8 cellular contexts compared by ENCODE assay signal in the genomic region with DNA sequence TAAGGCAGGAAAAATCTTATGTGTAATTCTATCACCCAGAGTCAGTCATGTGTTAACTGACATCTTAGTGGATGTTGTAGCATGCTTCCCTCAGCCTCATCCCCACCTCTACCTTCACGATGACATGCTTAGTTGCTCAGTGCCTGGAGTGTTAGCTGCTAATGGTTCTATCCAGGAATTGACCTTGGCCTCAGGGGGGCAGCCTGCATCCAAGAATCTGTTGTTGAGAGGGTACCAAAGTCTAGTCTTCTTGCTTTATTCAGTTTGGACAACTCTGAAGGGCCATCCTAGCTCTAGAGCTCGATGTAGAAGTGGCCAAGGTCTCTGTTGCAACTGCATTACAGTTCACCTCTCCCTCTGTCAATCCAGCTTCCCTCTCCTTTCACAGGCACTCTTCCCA.
DNase-seq lines count a peak whose midpoint lies in the region; ATAC-seq and TF ChIP-seq lines count a peak whose summit lies in the region.

No MANE protein-coding gene starts in this region.

- no peak for TF ChIP-seq POLR2A in thyroid gland (IDR thresholded peaks at IDR 0.05)
- TF ChIP-seq POLR2A in GM18505 (IDR thresholded peaks at IDR 0.05; ENCODE audit: borderline replicate concordance, extremely low read depth, insufficient read depth, insufficient read length), result no peak

- no peak overlapping the region for H3K27ac ChIP-seq in hepatocyte
- H3K27ac ChIP-seq in thyroid gland, result no peak overlapping the region
- no peak overlapping the region for H3K27ac ChIP-seq in RWPE1

- peak; percentile 59 for TF ChIP-seq RAD21 in Ishikawa (IDR thresholded peaks at IDR 0.05; ENCODE audit: low read depth)

- intact Hi-C loops in Calu3 (cut with micrococcal nuclease; ENCODE audit: unreplicated experiment) (loop anchor here (5.0 to 10.0 kb wide), 2 partner anchors 338 to 526 kb away; no protein-coding TSS in a partner anchor), thyroid gland (cut with DNase I) (loop anchor here (5.0 kb wide), 1 partner anchor 526 kb away; no protein-coding TSS in a partner anchor)

- no TSS peak for BruUV-seq in Calu3 (replicated peaks; lab: Mats Ljungman, UMichigan)

- H2AFZ ChIP-seq in hepatocyte, result no peak overlapping the region

- H4K20me1 ChIP-seq in hepatocyte (ENCODE audit: insufficient read depth, poor library complexity, severe bottlenecking), result no peaks in the 10 kb centered on the region

- H3K27ac Mint-ChIP-seq in Calu3 (ENCODE audit: unreplicated experiment), result no peak overlapping the region

- H3K4me2 ChIP-seq in hepatocyte, result no peak overlapping the region

- H3K9me3 ChIP-seq in adipocyte (ENCODE audit: control insufficient read depth, low read length) (no peaks in the 10 kb centered on the region), hepatocyte (ENCODE audit: low read depth) (no peaks in the 10 kb centered on the region), thyroid gland (no peaks in the 10 kb centered on the region)

- no peaks in the 10 kb centered on the region for H3K27me3 Mint-ChIP-seq in Calu3 (ENCODE audit: unreplicated experiment)

- DNase-seq in Calu3 (peak; percentile 42), adipocyte (ENCODE audit: low read depth) (peak; percentile 68), hepatocyte (ENCODE audit: low spot score) (peak; percentile 34), thyroid gland (peak; percentile 81), RWPE1 (ENCODE audit: low spot score) (no peak)

- no peak for ATAC-seq in GM18505 (IDR thresholded peaks at IDR 0.05; ENCODE audit: unreplicated experiment)
- no peak for ATAC-seq in HG03342 (IDR thresholded peaks at IDR 0.05; ENCODE audit: unreplicated experiment)

- 54% methylated on average over 2 of the region's 2 CpGs for WGBS in hepatocyte (ENCODE audit: low lambda C conversion rate, missing lambda C conversion rate)
- WGBS in thyroid gland, 2 donors, result 0 to 10% methylated on average over 1 to 2 of the region's 2 CpGs

- no peak overlapping the region for H3K9ac ChIP-seq in adipocyte (ENCODE audit: low read length)

- POLR2A ChIA-PET in RWPE1 (lab: Yijun Ruan, JAX; ENCODE audit: low non-redundant PET), result no interaction called here

- TF ChIP-seq CTCF in Calu3 (IDR thresholded peaks at IDR 0.05; ENCODE audit: unreplicated experiment), result no peak
- TF ChIP-seq CTCF in hepatocyte (IDR thresholded peaks at IDR 0.05; ENCODE audit: poor library complexity), result peak; percentile 50
- TF ChIP-seq CTCF in thyroid gland (IDR thresholded peaks at IDR 0.05), result peak in 5 of 6 experiments; percentile 48 to 77 (median 61)
- no peak; the same call in 1 of the 2 replicates for TF ChIP-seq CTCF in RWPE1 (conservative IDR thresholded peaks at IDR 0.05; ENCODE audit: low read depth)

- H3K4me3 ChIP-seq in adipocyte (ENCODE audit: low read length) (no peak overlapping the region), hepatocyte (no peak overlapping the region), thyroid gland (replicated peaks in 1 of 3) (no peak overlapping the region)

- no peaks in the 10 kb centered on the region for H3K79me2 ChIP-seq in hepatocyte

- H3K4me3 Mint-ChIP-seq in Calu3 (ENCODE audit: low read depth, unreplicated experiment), result no peak overlapping the region

- no peaks in the 10 kb centered on the region for H3K9me3 Mint-ChIP-seq in Calu3 (ENCODE audit: low read depth, unreplicated experiment)

- no peaks in the 10 kb centered on the region for H3K36me3 Mint-ChIP-seq in Calu3 (ENCODE audit: insufficient read depth, unreplicated experiment)

- H3K27me3 ChIP-seq in adipocyte (replicated peaks; ENCODE audit: control insufficient read depth, insufficient read depth, low read length), result no peaks in the 10 kb centered on the region
- H3K27me3 ChIP-seq in hepatocyte, result no peaks in the 10 kb centered on the region
- no peaks in the 10 kb centered on the region for H3K27me3 ChIP-seq in thyroid gland

- no peaks in the 10 kb centered on the region for H3K36me3 ChIP-seq in adipocyte (ENCODE audit: control insufficient read depth, insufficient read depth, low read length, severe bottlenecking)
- H3K36me3 ChIP-seq in hepatocyte (replicated peaks; ENCODE audit: insufficient read depth, low read depth), result no peaks in the 10 kb centered on the region
- H3K36me3 ChIP-seq in thyroid gland, result no peaks in the 10 kb centered on the region

- H3K9me2 ChIP-seq in hepatocyte (replicated peaks; ENCODE audit: insufficient read depth), result no peaks in the 10 kb centered on the region

- H3K4me1 ChIP-seq in adipocyte (ENCODE audit: control insufficient read depth, insufficient read depth, low read length), result no peaks in the 10 kb centered on the region
- H3K4me1 ChIP-seq in hepatocyte (ENCODE audit: insufficient read depth), result no peaks in the 10 kb centered on the region
- peaks cover 0 to 5% of the 10 kb centered on the region in 2 donors for H3K4me1 ChIP-seq in thyroid gland

- no peak for TF ChIP-seq EP300 in Ishikawa (IDR thresholded peaks at IDR 0.05; ENCODE audit: borderline replicate concordance)

- CTCF ChIA-PET in Calu3 (lab: Charles Lee), result interaction anchor here (0.7 to 1.2 kb wide), 4 partner anchors 60 to 528 kb away, joined by 3 to 4 read pairs (median 4); no protein-coding TSS in a partner anchor
- CTCF ChIA-PET in RWPE1 (lab: Yijun Ruan, JAX), result interaction anchor here (0.5 to 1.1 kb wide), 6 partner anchors 19 to 458 kb away, joined by 3 to 6 read pairs (median 3); no protein-coding TSS in a partner anchor

- no peaks in the 10 kb centered on the region for H3K4me1 Mint-ChIP-seq in Calu3 (ENCODE audit: low read depth, unreplicated experiment)

TF ChIP-seq in Ishikawa, 13 proteins besides CTCF, POLR2A, EP300 and RAD21:
- no peak for TF ChIP-seq CEBPB (IDR thresholded peaks at IDR 0.05)
- TF ChIP-seq EGR1 (IDR thresholded peaks at IDR 0.05), result no peak
- TF ChIP-seq CREB1 (IDR thresholded peaks at IDR 0.05; ENCODE audit: low read depth), result no peak
- TF ChIP-seq, protein P1, sequence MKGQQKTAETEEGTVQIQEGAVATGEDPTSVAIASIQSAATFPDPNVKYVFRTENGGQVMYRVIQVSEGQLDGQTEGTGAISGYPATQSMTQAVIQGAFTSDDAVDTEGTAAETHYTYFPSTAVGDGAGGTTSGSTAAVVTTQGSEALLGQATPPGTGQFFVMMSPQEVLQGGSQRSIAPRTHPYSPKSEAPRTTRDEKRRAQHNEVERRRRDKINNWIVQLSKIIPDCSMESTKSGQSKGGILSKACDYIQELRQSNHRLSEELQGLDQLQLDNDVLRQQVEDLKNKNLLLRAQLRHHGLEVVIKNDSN (IDR thresholded peaks at IDR 0.05), result no peak
- TF ChIP-seq TAF1 (IDR thresholded peaks at IDR 0.05; ENCODE audit: low read depth), result no peak
- no peak for TF ChIP-seq ZBTB7A (IDR thresholded peaks at IDR 0.05; ENCODE audit: low read depth)
- no peak for TF ChIP-seq YY1 (IDR thresholded peaks at IDR 0.05; ENCODE audit: low read depth)
- TF ChIP-seq TEAD4 (IDR thresholded peaks at IDR 0.05), result no peak
- no peak for TF ChIP-seq FOXM1 (IDR thresholded peaks at IDR 0.05; ENCODE audit: borderline replicate concordance, low read depth)

Comparison
In these comparisons a context has a peak if more than half of its experiments do, and no peak if none do; other contexts are left out.
1. CTCF ChIP-seq: peak in hepatocyte (single experiment) and thyroid gland (5 of 6); none in Calu3 (single experiment) and RWPE1 (single experiment).